Comparison of ENCODE assay signal across 8 cellular contexts in genomic region chr3:40317061-40317676, GRCh38. TPM values are rescaled to one million over a fixed set of nuclear protein-coding genes. Genes with fewer than 3 reads are reported as not detected.
DNase-seq lines count a peak whose midpoint lies in the region; ATAC-seq, FAIRE-seq and TF ChIP-seq lines count a peak whose summit lies in the region.

No MANE protein-coding gene starts in this region.

- peak; percentile 84 for TF ChIP-seq CTCF in psoas muscle (IDR thresholded peaks at IDR 0.05)

- peaks cover 3 to 21% of the 10 kb centered on the region in 2 donors for H3K36me3 ChIP-seq in psoas muscle (ENCODE audit: insufficient read depth in 1 of 2, low read depth in 1 of 2)

- DNase-seq in D341Med (ENCODE audit: low spot score) (peak; percentile 53), NCI-H748 treated with DMSO at 0.1 percent for 48 hours (lab: John Stamatoyannopoulos, UW) (peak; percentile 9), frontal cortex (ENCODE audit: low spot score in 2 of 2) (peak; percentile 35 to 40), psoas muscle (no peak), GM19240 (ENCODE audit: insufficient read length, low spot score) (no peak)
- peak; percentile 31 for DNase-seq in activated CD8-positive, alpha-beta memory T cell treated with anti-CD3 and anti-CD28 coated beads, Interleukin-2, amount 50 U/mL, for 4 hours

- intact Hi-C loops in psoas muscle (cut with DNase I): loop anchor here (1.0 to 10.0 kb wide), 3 partner anchors 125 to 592 kb away; partner anchors contain the start of gene ZNF621 (in 1 of the 2)

- ATAC-seq in GM18909 (IDR thresholded peaks at IDR 0.05; ENCODE audit: poor library complexity, unreplicated experiment) (peak; percentile 79), HG03342 (IDR thresholded peaks at IDR 0.05; ENCODE audit: unreplicated experiment) (peak; percentile 77), psoas muscle (peak; percentile 44 to 73 (median 50))

- H3K27ac ChIP-seq in psoas muscle: no peak overlapping the region

- peak; percentile 59 for FAIRE-seq in frontal cortex (lab: Jason Lieb, UNC)

- H3K9me3 ChIP-seq in psoas muscle: no peaks in the 10 kb centered on the region

- H3K4me3 ChIP-seq in psoas muscle: no peak overlapping the region

- 26 to 32% (median 28%) methylated on average over 5 of the region's 5 CpGs for WGBS in psoas muscle, 3 donors

- peaks cover 18% of the 10 kb centered on the region for H3K4me1 ChIP-seq in psoas muscle

- H3K27me3 ChIP-seq in psoas muscle (ENCODE audit: insufficient read depth in 3 of 3, low read length in 2 of 3): no peaks in the 10 kb centered on the region

RNA-seq across cellular contexts. Expression of gene EIF1B, which starts 7.7 kb away (rescaled TPM):
- total RNA-seq in frontal cortex (55.0 TPM), psoas muscle (10 to 100 TPM; 60.1 to 75.8 (median 66.8) TPM)
- 100 to 1,000 TPM in 2 of 3 donors, 10 to 100 TPM in 1; 86.1 to 205 (median 103) TPM for polyA plus RNA-seq in psoas muscle

Comparison
In these comparisons a context has a peak if more than half of its experiments do, and no peak if none do; other contexts are left out.
1. DNase-seq: peak in D341Med (single experiment), NCI-H748 treated with DMSO at 0.1 percent for 48 hours (single experiment), activated CD8-positive, alpha-beta memory T cell treated with anti-CD3 and anti-CD28 coated beads, Interleukin-2, amount 50 U/mL, for 4 hours (single experiment) and frontal cortex (2 of 2); none in psoas muscle (0 of 2) and GM19240 (single experiment).
2. Peak in every context shown above with its lines, with median percentiles within 50 percentile points of each other: ATAC-seq.